Comparison of ENCODE assay signal across 9 cellular contexts in the genomic region with DNA sequence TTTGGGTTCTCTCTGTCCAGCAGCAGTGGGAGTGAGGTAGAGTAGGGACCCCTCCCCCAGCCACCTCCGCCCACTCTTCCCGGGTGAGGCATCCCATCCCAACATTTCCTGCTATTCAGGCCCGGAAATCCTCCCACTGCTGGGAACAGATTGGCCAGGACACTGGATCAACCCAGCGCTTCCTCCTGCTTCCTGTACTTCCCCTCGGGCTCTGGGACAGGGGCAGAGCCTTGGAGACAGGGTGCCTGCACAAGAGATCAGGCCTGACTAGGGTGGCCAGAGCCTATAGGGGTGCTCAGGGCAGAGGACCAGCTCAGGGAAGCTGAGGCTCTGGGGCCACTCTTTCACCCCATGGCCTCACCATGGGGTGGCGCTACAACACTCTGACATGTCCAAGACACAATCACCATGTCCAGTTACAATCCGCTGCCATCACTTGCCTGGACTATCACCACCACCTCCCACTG. TPM values are rescaled to one million over a fixed set of nuclear protein-coding genes. Genes with fewer than 3 reads are reported as not detected.
A peak's percentile ranks its signal among the peaks of the same experiment; 100 is the strongest.
DNase-seq lines count a peak whose midpoint lies in the region; ATAC-seq and TF ChIP-seq lines count a peak whose summit lies in the region.
"Had no signal": no experiment of that assay in that cellular context is flagged by ENCODE, and none has a peak within 500 bp of the region (broad histone marks: within the 10 kb centered on the region; RNA-seq: fewer than 3 reads in every experiment).

No MANE protein-coding gene starts in this region.

- H3K9me3 ChIP-seq in hepatocyte (ENCODE audit: low read depth) (no peaks in the 10 kb centered on the region), subcutaneous abdominal adipose tissue (ENCODE audit: control insufficient read depth in 5 of 5, low read length in 5 of 5) (no peaks in the 10 kb centered on the region)
- H3K9me3 ChIP-seq: HAP-1 had no signal

- H3K4me1 ChIP-seq in hepatocyte (ENCODE audit: insufficient read depth) = peaks cover 12% of the 10 kb centered on the region
- peaks cover 0 to 90% (median 41%) of the 10 kb centered on the region in 5 donors for H3K4me1 ChIP-seq in subcutaneous abdominal adipose tissue (ENCODE audit: control insufficient read depth in 5 of 5, insufficient read depth in 5 of 5, low read length in 5 of 5)
- H3K4me1 ChIP-seq: HAP-1 had no signal

- no peaks in the 10 kb centered on the region for H3K36me3 ChIP-seq in BJ (ENCODE audit: control insufficient read depth, insufficient read depth, low read length)
- no peaks in the 10 kb centered on the region for H3K36me3 ChIP-seq in hepatocyte (replicated peaks; ENCODE audit: insufficient read depth, low read depth)
- H3K36me3 ChIP-seq in subcutaneous abdominal adipose tissue (ENCODE audit: control insufficient read depth in 5 of 5, insufficient read depth in 5 of 5, low read length in 5 of 5) = peaks cover 0 to 6% (median under 1%) of the 10 kb centered on the region in 5 donors
- H3K36me3 ChIP-seq: HAP-1 had no signal

- DNase-seq in BJ (ENCODE audit: low read depth) (no peak), HFFc6 (no peak), hepatocyte (ENCODE audit: low spot score) (no peak), DMS79 treated with DMSO at 0.1 percent for 48 hours (lab: John Stamatoyannopoulos, UW) (no peak)
- DNase-seq in activated T-cell treated with anti-CD3 and anti-CD28 coated beads, Interleukin-2, amount 50 U/mL, for 72 hours = no peak

- peak overlapping the region in 2 of 5 donors; percentile 38 to 56 for H3K9ac ChIP-seq in subcutaneous abdominal adipose tissue (ENCODE audit: low read length in 5 of 5)

- WGBS in hepatocyte (ENCODE audit: low lambda C conversion rate, missing lambda C conversion rate) = 46% methylated on average over 7 of the region's 7 CpGs

- no peaks in the 10 kb centered on the region for H3K36me3 Mint-ChIP-seq in HFFc6 (ENCODE audit: low read depth)
- peaks cover 16 to 28% of the 10 kb centered on the region in 2 donors for H3K36me3 Mint-ChIP-seq in activated T-cell treated with anti-CD3 and anti-CD28 coated beads, Interleukin-2, amount 50 U/mL, for 72 hours (ENCODE audit: insufficient read depth in 2 of 2)

- POLR2A ChIA-PET in BJ (lab: Charles Lee) = no interaction called here

- peaks cover 23% of the 10 kb centered on the region for H3K27me3 Mint-ChIP-seq in HFFc6 (ENCODE audit: insufficient read depth)
- no peaks in the 10 kb centered on the region for H3K27me3 Mint-ChIP-seq in activated T-cell treated with anti-CD3 and anti-CD28 coated beads, Interleukin-2, amount 50 U/mL, for 72 hours (ENCODE audit: low read depth)

- H3K27ac ChIP-seq in hepatocyte (no peak overlapping the region), subcutaneous abdominal adipose tissue (ENCODE audit: low read depth, low read length) (peak overlapping the region; percentile 82)

- no peak overlapping the region for H3K4me2 ChIP-seq in hepatocyte

- CTCF ChIA-PET in BJ (lab: Yijun Ruan, JAX) = interaction anchor here (0.8 to 1.3 kb wide), 5 partner anchors 14 to 157 kb away, joined by 3 to 5 read pairs (median 3); partner anchors contain the start of gene TOR2A

- no peaks in the 10 kb centered on the region for H4K20me1 ChIP-seq in hepatocyte (ENCODE audit: insufficient read depth, poor library complexity, severe bottlenecking)

- H3K9me3 Mint-ChIP-seq in HFFc6 = no peaks in the 10 kb centered on the region
- no peaks in the 10 kb centered on the region for H3K9me3 Mint-ChIP-seq in activated T-cell treated with anti-CD3 and anti-CD28 coated beads, Interleukin-2, amount 50 U/mL, for 72 hours

- TF ChIP-seq CTCF in BJ (IDR thresholded peaks at IDR 0.05; ENCODE audit: insufficient read depth, low read depth, low read length) (peak; percentile 24; the same call in 1 of the 2 replicates), HFFc6 (IDR thresholded peaks at IDR 0.05) (peak; percentile 58), hepatocyte (IDR thresholded peaks at IDR 0.05; ENCODE audit: poor library complexity) (peak; percentile 12)

- H3K27me3 ChIP-seq in BJ (ENCODE audit: control insufficient read depth, insufficient read depth, low read length) (peaks cover 12% of the 10 kb centered on the region), hepatocyte (peaks cover 13% of the 10 kb centered on the region), subcutaneous abdominal adipose tissue (ENCODE audit: control insufficient read depth in 5 of 5, insufficient read depth in 4 of 5, low read length in 5 of 5) (peaks cover 0 to 2% (median 0%) of the 10 kb centered on the region in 5 donors)

- peak; percentile 46 to 60 for ATAC-seq in activated T-cell treated with anti-CD3 and anti-CD28 coated beads, Interleukin-2, amount 50 U/mL, for 72 hours (replicated peaks in 1 of 2)
- no peak for ATAC-seq in HG03460 (IDR thresholded peaks at IDR 0.05; ENCODE audit: unreplicated experiment)
- ATAC-seq in GM18519 (IDR thresholded peaks at IDR 0.05; ENCODE audit: low FRiP score, unreplicated experiment) = no peak

- no peak overlapping the region for H3K27ac Mint-ChIP-seq in HFFc6
- H3K27ac Mint-ChIP-seq in activated T-cell treated with anti-CD3 and anti-CD28 coated beads, Interleukin-2, amount 50 U/mL, for 72 hours = no peak overlapping the region

- H3K79me2 ChIP-seq in hepatocyte = no peaks in the 10 kb centered on the region

- H3K4me3 Mint-ChIP-seq in HFFc6 = no peak overlapping the region
- no peak overlapping the region for H3K4me3 Mint-ChIP-seq in activated T-cell treated with anti-CD3 and anti-CD28 coated beads, Interleukin-2, amount 50 U/mL, for 72 hours

- H3K4me3 ChIP-seq in BJ (ENCODE audit: low read depth, low read length) (no peak overlapping the region), hepatocyte (no peak overlapping the region), subcutaneous abdominal adipose tissue (ENCODE audit: low read depth in 1 of 5, low read length in 5 of 5) (peak overlapping the region in 1 of 5 donors; percentile 24)
- H3K4me3 ChIP-seq: HAP-1 had no signal

- no peaks in the 10 kb centered on the region for H3K4me1 Mint-ChIP-seq in HFFc6 (ENCODE audit: low read depth)
- peaks cover 61% of the 10 kb centered on the region for H3K4me1 Mint-ChIP-seq in activated T-cell treated with anti-CD3 and anti-CD28 coated beads, Interleukin-2, amount 50 U/mL, for 72 hours (ENCODE audit: low read depth)

- no peaks in the 10 kb centered on the region for H3K9me2 ChIP-seq in hepatocyte (replicated peaks; ENCODE audit: insufficient read depth)

- no peak overlapping the region for H2AFZ ChIP-seq in hepatocyte

RNA-seq across cellular contexts. Expression of gene SH2D3C, which starts 14.5 kb away (rescaled TPM):
- polyA plus RNA-seq in BJ (2011; rRNA removed) (0.04 and 0.06 TPM in 2 replicates), hepatocyte (0.89 and 2.2 TPM in 2 replicates)
- polyA minus RNA-seq in BJ (2011; rRNA and poly(A)+ RNA removed) = 0.21 TPM in 1 of 2 replicates, not detected in the other
- not detected for total RNA-seq in HFFc6 (2021; fragmentation: NEBNext Ultra II Directional; extraction: Animal tissue kit (Norgen Biotek cat#: 25700))
- total RNA-seq in activated T-cell treated with anti-CD3 and anti-CD28 coated beads, Interleukin-2, amount 50 U/mL, for 72 hours = 10 to 100 TPM; 59.5 to 65.8 TPM
- total RNA-seq in hepatocyte = 0.23 and 0.96 TPM in 2 replicates

RNA-seq across cellular contexts. Expression of gene CDK9, which starts 21.9 kb away (rescaled TPM):
- 34.4 and 35.6 TPM in 2 replicates for polyA plus RNA-seq in BJ (2011; rRNA removed)
- polyA minus RNA-seq in BJ (2011; rRNA and poly(A)+ RNA removed) = 27.9 and 38.2 TPM in 2 replicates
- 10 to 100 TPM; 52.0 to 61.3 (median 56.2) TPM for total RNA-seq in HFFc6 (2021; fragmentation: NEBNext Ultra II Directional; extraction: Animal tissue kit (Norgen Biotek cat#: 25700))
- total RNA-seq in activated T-cell treated with anti-CD3 and anti-CD28 coated beads, Interleukin-2, amount 50 U/mL, for 72 hours = 100 to 1,000 TPM in 1 of 2 donors, 10 to 100 TPM in 1; 99.4 to 105 TPM
- 53.5 and 84.6 TPM in 2 replicates for total RNA-seq in hepatocyte
- 91.4 and 92.3 TPM in 2 replicates for polyA plus RNA-seq in hepatocyte

RNA-seq across cellular contexts. Expression of gene TOR2A, which starts 28.9 kb away (rescaled TPM):
- polyA plus RNA-seq in BJ (2011; rRNA removed) (4.8 and 8.0 TPM in 2 replicates), hepatocyte (21.3 and 28.8 TPM in 2 replicates)
- polyA minus RNA-seq in BJ (2011; rRNA and poly(A)+ RNA removed) = 3.0 and 5.8 TPM in 2 replicates
- 1 to 10 TPM; 6.6 to 8.3 (median 8.1) TPM for total RNA-seq in HFFc6 (2021; fragmentation: NEBNext Ultra II Directional; extraction: Animal tissue kit (Norgen Biotek cat#: 25700))
- total RNA-seq in activated T-cell treated with anti-CD3 and anti-CD28 coated beads, Interleukin-2, amount 50 U/mL, for 72 hours = 10 to 100 TPM; 12.5 to 16.4 TPM
- 16.8 and 17.1 TPM in 2 replicates for total RNA-seq in hepatocyte

RNA-seq across cellular contexts. Expression of gene FPGS, which starts 38.7 kb away (rescaled TPM):
- polyA plus RNA-seq in BJ (2011; rRNA removed) (27.9 and 61.9 TPM in 2 replicates), hepatocyte (48.5 and 52.2 TPM in 2 replicates)
- polyA minus RNA-seq in BJ (2011; rRNA and poly(A)+ RNA removed) = 31.2 and 39.6 TPM in 2 replicates
- 10 to 100 TPM; 51.9 to 69.2 (median 62.7) TPM for total RNA-seq in HFFc6 (2021; fragmentation: NEBNext Ultra II Directional; extraction: Animal tissue kit (Norgen Biotek cat#: 25700))
- total RNA-seq in activated T-cell treated with anti-CD3 and anti-CD28 coated beads, Interleukin-2, amount 50 U/mL, for 72 hours = 10 to 100 TPM; 53.4 to 57.6 TPM
- total RNA-seq in hepatocyte = 27.4 and 30.9 TPM in 2 replicates

RNA-seq across cellular contexts. Expression of gene TTC16, which starts 48.1 kb away (rescaled TPM):
- polyA plus RNA-seq in BJ (2011; rRNA removed) (0.02 and 0.07 TPM in 2 replicates), hepatocyte (not detected in 2 replicates)
- not detected in 2 replicates for polyA minus RNA-seq in BJ (2011; rRNA and poly(A)+ RNA removed)
- not detected for total RNA-seq in HFFc6 (2021; fragmentation: NEBNext Ultra II Directional; extraction: Animal tissue kit (Norgen Biotek cat#: 25700))
- 1 to 10 TPM in 1 of 2 donors, under 1 TPM in 1; 0.55 to 5.3 TPM for total RNA-seq in activated T-cell treated with anti-CD3 and anti-CD28 coated beads, Interleukin-2, amount 50 U/mL, for 72 hours
- 0.24 TPM in 1 of 2 replicates, not detected in the other for total RNA-seq in hepatocyte

Comparison
In these comparisons a context has a peak if more than half of its experiments do, and no peak if none do; other contexts are left out.
1. ATAC-seq: peak in activated T-cell treated with anti-CD3 and anti-CD28 coated beads, Interleukin-2, amount 50 U/mL, for 72 hours (2 of 2); none in HG03460 (single experiment) and GM18519 (single experiment).
2. RNA of gene SH2D3C, which starts 14.5 kb away (total RNA-seq): 59.5 to 65.8 TPM in activated T-cell treated with anti-CD3 and anti-CD28 coated beads, Interleukin-2, amount 50 U/mL, for 72 hours; 0.23 to 0.96 TPM in hepatocyte and not detected in HFFc6; every median in the first group is over 10 times any median in the second.
3. Peak in every context shown above with its lines, with median percentiles within 50 percentile points of each other: CTCF ChIP-seq.